Comparison of ENCODE assay signal across 1 cellular context in the genomic region with DNA sequence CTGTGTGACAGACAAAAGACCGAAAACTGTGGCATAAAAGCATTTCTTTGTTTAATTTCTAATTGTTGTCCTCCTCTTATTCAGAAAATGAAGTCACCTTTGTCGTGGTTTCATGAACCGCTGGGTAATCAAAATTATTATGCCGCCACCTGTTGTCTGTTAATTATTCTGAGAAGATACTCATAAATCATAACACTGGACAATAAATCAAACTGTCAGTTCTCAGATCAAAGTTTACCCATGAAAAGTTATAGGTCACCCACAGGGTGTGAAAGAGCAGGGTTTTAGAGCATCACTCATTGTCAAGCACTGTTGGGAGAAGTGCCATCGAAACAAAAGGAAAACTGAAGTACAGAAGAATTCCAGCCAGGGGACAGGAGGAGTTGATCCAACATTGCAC.
TF ChIP-seq lines count a peak whose summit lies in the region.

No MANE protein-coding gene starts in this region.

TF ChIP-seq in K562, 482 proteins besides CTCF, POLR2A, EP300 and RAD21 (continued from another document):
- TF ChIP-seq, protein P1, sequence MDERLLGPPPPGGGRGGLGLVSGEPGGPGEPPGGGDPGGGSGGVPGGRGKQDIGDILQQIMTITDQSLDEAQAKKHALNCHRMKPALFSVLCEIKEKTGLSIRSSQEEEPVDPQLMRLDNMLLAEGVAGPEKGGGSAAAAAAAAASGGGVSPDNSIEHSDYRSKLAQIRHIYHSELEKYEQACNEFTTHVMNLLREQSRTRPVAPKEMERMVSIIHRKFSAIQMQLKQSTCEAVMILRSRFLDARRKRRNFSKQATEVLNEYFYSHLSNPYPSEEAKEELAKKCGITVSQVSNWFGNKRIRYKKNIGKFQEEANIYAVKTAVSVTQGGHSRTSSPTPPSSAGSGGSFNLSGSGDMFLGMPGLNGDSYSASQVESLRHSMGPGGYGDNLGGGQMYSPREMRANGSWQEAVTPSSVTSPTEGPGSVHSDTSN (CRISPR knock-in tag; IDR thresholded peaks at IDR 0.05; ENCODE audit: low read depth), result no peak
- TF ChIP-seq, protein P1 (tag; conservative IDR thresholded peaks at IDR 0.05; ENCODE audit: low read depth), result 0 out of 2 replicates have a peak, but pooled peaks have one; percentile 27
